Comparison of ENCODE assay signal across 1 cellular context in genomic region chr10:96176985-96177384, GRCh38.
TF ChIP-seq lines count a peak whose summit lies in the region.

No MANE protein-coding gene starts in this region.

TF ChIP-seq in K562, 482 proteins besides CTCF, POLR2A, EP300 and RAD21 (continued from another document):
- TF ChIP-seq ZNF280A (IDR thresholded peaks at IDR 0.05; ENCODE audit: low read depth, partially characterized antibody) (peak; percentile 51), CBX8 (IDR thresholded peaks at IDR 0.05; ENCODE audit: borderline replicate concordance, extremely low read depth, low read depth, low read length, poor library complexity, severe bottlenecking) (no peak), OTX1 (CRISPR knock-in tag; IDR thresholded peaks at IDR 0.05) (no peak), DEAF1 (CRISPR knock-in tag; IDR thresholded peaks at IDR 0.05) (no peak), ZNF175 (CRISPR knock-in tag; IDR thresholded peaks at IDR 0.05; ENCODE audit: low read depth) (no peak), CBX3 (IDR thresholded peaks at IDR 0.05; ENCODE audit: borderline replicate concordance in 1 of 2, low read length in 2 of 2) (peak in 1 of 2 experiments; percentile 85; a peak in 2 of 3 replicates), FOXA3 (CRISPR knock-in tag; conservative IDR thresholded peaks at IDR 0.05 in 1 of 2, IDR thresholded peaks at IDR 0.05 in 1 of 2) (no peak), ZNF511 (CRISPR knock-in tag; IDR thresholded peaks at IDR 0.05) (no peak), TRIM25 (IDR thresholded peaks at IDR 0.05; ENCODE audit: borderline replicate concordance) (no peak), CEBPB (tag; IDR thresholded peaks at IDR 0.05) (0 out of 2 replicates have a peak, but pooled peaks have one; percentile 10), TRIM24 (IDR thresholded peaks at IDR 0.05) (peak; percentile 56 to 72; a peak in 3 of 4 replicates), CBX5 (IDR thresholded peaks at IDR 0.05; ENCODE audit: borderline replicate concordance, low read depth) (0 out of 2 replicates have a peak, but pooled peaks have one; percentile 54), TRIM28 (IDR thresholded peaks at IDR 0.05) (peak; percentile 89; the same call in 1 of the 2 replicates)
